ENCODE assay signal across 10 cellular contexts in the genomic region with DNA sequence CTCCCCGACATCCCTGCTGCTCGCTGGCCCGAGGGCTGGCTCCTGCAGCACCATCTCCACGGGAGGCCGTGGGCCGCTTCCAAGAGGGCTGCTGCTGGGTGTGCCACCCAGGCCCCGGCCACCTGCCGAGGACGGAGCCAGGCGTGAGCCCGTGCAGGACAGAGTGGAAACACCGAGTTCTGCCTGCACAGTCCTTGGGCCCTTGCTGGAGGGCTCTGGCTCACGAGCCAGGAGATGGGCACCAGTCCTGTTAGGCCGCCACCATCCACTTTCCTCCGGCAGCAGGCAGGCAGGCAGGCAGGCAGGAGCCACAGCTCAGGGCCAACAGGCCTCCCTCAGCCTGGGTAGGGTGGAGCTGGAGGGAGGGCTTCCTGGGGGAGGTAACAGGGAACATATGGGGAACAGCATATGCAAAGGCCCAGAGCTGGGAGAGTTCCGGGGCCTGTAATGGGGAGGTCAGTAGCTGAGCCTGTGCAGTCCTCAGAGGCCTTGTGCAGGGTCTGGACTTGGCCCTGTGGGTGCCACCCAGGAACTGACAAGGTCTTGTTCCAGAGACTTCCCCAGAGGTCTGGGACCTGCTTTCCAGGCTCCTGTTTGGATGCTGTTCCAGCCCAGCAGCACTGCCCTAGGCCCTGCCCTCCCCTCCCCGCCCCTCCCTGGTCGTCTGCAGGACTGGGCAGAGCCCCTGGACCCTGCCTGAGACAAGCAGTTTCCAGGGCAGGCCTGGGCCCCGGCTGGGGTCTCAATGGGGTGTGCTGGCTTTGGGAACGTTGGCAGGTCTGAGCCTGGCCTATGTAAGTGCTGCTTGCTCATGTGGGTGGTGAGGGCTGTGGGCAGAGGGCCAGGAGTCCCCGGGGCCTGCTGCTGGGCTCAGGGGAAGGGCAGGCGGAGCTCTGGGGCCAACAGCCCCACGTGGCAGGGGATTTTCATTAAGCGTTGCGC. TPM values are rescaled to one million over a fixed set of nuclear protein-coding genes. Genes with fewer than 3 reads are reported as not detected.
DNase-seq lines count a peak whose midpoint lies in the region; ATAC-seq and TF ChIP-seq lines count a peak whose summit lies in the region.
"Had no signal": no experiment of that assay in that cellular context is flagged by ENCODE, and none has a peak within 500 bp of the region (broad histone marks: within the 10 kb centered on the region; RNA-seq: fewer than 3 reads in every experiment).

No MANE protein-coding gene starts in this region.

- H3K4me3 ChIP-seq in psoas muscle: no peak overlapping the region
- no peak overlapping the region for H3K4me3 ChIP-seq in effector memory CD4-positive, alpha-beta T cell (ENCODE audit: insufficient read depth, low read depth, low read length, poor library complexity, severe bottlenecking)

- H3K9me3 ChIP-seq in psoas muscle: no peaks in the 10 kb centered on the region
- H3K9me3 ChIP-seq in effector memory CD4-positive, alpha-beta T cell (ENCODE audit: control insufficient read depth, low read length): no peaks in the 10 kb centered on the region

- H3K27ac Mint-ChIP-seq in natural killer cell treated with Interleukin-12 subunit alpha and Interleukin-12 subunit beta and Interleukin-15 and Interleukin-18, amount 100 ng/mL, for 72 hours: no peak overlapping the region
- H3K27ac Mint-ChIP-seq: T-helper 1 cell treated with Interleukin-12 subunit alpha and Interleukin-12 subunit beta and Interleukin-4 antibody, amounts not matched to agents 30 μg/mL and 1 μg/mL, for 36 hours had no signal

- intact Hi-C loops in psoas muscle (cut with DNase I): no loop called here

- H3K9me3 Mint-ChIP-seq in natural killer cell treated with Interleukin-12 subunit alpha and Interleukin-12 subunit beta and Interleukin-15 and Interleukin-18, amount 100 ng/mL, for 72 hours: no peaks in the 10 kb centered on the region
- H3K9me3 Mint-ChIP-seq: T-helper 1 cell treated with Interleukin-12 subunit alpha and Interleukin-12 subunit beta and Interleukin-4 antibody, amounts not matched to agents 30 μg/mL and 1 μg/mL, for 36 hours had no signal

- H3K4me3 Mint-ChIP-seq in natural killer cell treated with Interleukin-12 subunit alpha and Interleukin-12 subunit beta and Interleukin-15 and Interleukin-18, amount 100 ng/mL, for 72 hours: no peak overlapping the region
- H3K4me3 Mint-ChIP-seq: T-helper 1 cell treated with Interleukin-12 subunit alpha and Interleukin-12 subunit beta and Interleukin-4 antibody, amounts not matched to agents 30 μg/mL and 1 μg/mL, for 36 hours had no signal

- H3K36me3 ChIP-seq in psoas muscle (ENCODE audit: insufficient read depth in 1 of 2, low read depth in 1 of 2): no peaks in the 10 kb centered on the region
- H3K36me3 ChIP-seq in effector memory CD4-positive, alpha-beta T cell (ENCODE audit: control insufficient read depth, insufficient read depth, low read length): no peaks in the 10 kb centered on the region

- H3K27ac ChIP-seq in epithelial cell of prostate (peak overlapping the region; percentile 88), psoas muscle (peak overlapping the region; percentile 91)
- H3K27ac ChIP-seq in effector memory CD4-positive, alpha-beta T cell (ENCODE audit: insufficient read depth, low read length, poor library complexity, severe bottlenecking): no peak overlapping the region

- H3K27me3 Mint-ChIP-seq in natural killer cell treated with Interleukin-12 subunit alpha and Interleukin-12 subunit beta and Interleukin-15 and Interleukin-18, amount 100 ng/mL, for 72 hours: no peaks in the 10 kb centered on the region

- no peak for TF ChIP-seq CTCF in psoas muscle (IDR thresholded peaks at IDR 0.05)

- H3K27me3 ChIP-seq in psoas muscle (ENCODE audit: insufficient read depth in 3 of 3, low read length in 2 of 3): no peaks in the 10 kb centered on the region
- no peaks in the 10 kb centered on the region for H3K27me3 ChIP-seq in effector memory CD4-positive, alpha-beta T cell (replicated peaks; ENCODE audit: control insufficient read depth, insufficient read depth, low read length, poor library complexity, severe bottlenecking)

- peak; percentile 75 for DNase-seq in COR-L47 (lab: John Stamatoyannopoulos, UW)
- peak; percentile 28 for DNase-seq in NCI-H2171 (lab: John Stamatoyannopoulos, UW)
- no peak for DNase-seq in epithelial cell of prostate (ENCODE audit: low read depth, low spot score)
- no peak for DNase-seq in psoas muscle
- no peak for DNase-seq in NCI-H524 treated with DMSO at 0.1 percent for 48 hours (lab: John Stamatoyannopoulos, UW)
- DNase-seq in natural killer cell treated with Interleukin-12 subunit alpha and Interleukin-12 subunit beta and Interleukin-15 and Interleukin-18, amount 100 ng/mL, for 72 hours (ENCODE audit: low spot score): no peak
- DNase-seq in effector memory CD4-positive, alpha-beta T cell: no peak
- DNase-seq: occipital lobe had no signal

- ATAC-seq in psoas muscle (peak; percentile 25 to 39 (median 34)), GM21515 (IDR thresholded peaks at IDR 0.05; ENCODE audit: unreplicated experiment) (no peak)
- ATAC-seq in natural killer cell treated with Interleukin-12 subunit alpha and Interleukin-12 subunit beta and Interleukin-15 and Interleukin-18, amount 100 ng/mL, for 72 hours: no peak

- peaks cover 91% of the 10 kb centered on the region for H3K4me1 ChIP-seq in psoas muscle
- H3K4me1 ChIP-seq in effector memory CD4-positive, alpha-beta T cell (ENCODE audit: control insufficient read depth, insufficient read depth, low read length, poor library complexity, severe bottlenecking): no peaks in the 10 kb centered on the region

- no peaks in the 10 kb centered on the region for H3K36me3 Mint-ChIP-seq in natural killer cell treated with Interleukin-12 subunit alpha and Interleukin-12 subunit beta and Interleukin-15 and Interleukin-18, amount 100 ng/mL, for 72 hours

- H3K4me1 Mint-ChIP-seq in natural killer cell treated with Interleukin-12 subunit alpha and Interleukin-12 subunit beta and Interleukin-15 and Interleukin-18, amount 100 ng/mL, for 72 hours (ENCODE audit: low read depth in 2 of 2): peaks cover 0 to 2% of the 10 kb centered on the region in 2 donors

- WGBS in psoas muscle, 3 donors: 35 to 49% (median 37%) methylated on average over 23 to 25 of the region's 25 CpGs

RNA-seq across cellular contexts. Expression of gene RXRA, which starts 32.0 kb away (rescaled TPM):
- total RNA-seq in psoas muscle: 100 to 1,000 TPM in 3 of 4 donors, 10 to 100 TPM in 1; 84.3 to 192 (median 147) TPM
- polyA plus RNA-seq in psoas muscle: 100 to 1,000 TPM in 1 of 3 donors, 10 to 100 TPM in 2; 37.7 to 156 (median 76.4) TPM
- 1 to 10 TPM; 3.8 to 4.9 TPM for total RNA-seq in natural killer cell treated with Interleukin-12 subunit alpha and Interleukin-12 subunit beta and Interleukin-15 and Interleukin-18, amount 100 ng/mL, for 72 hours

Comparison
In these comparisons a context has a peak if more than half of its experiments do, and no peak if none do; other contexts are left out.
1. DNase-seq: peak in COR-L47 (single experiment) and NCI-H2171 (single experiment); none in epithelial cell of prostate (single experiment), psoas muscle (0 of 2), NCI-H524 treated with DMSO at 0.1 percent for 48 hours (single experiment), natural killer cell treated with Interleukin-12 subunit alpha and Interleukin-12 subunit beta and Interleukin-15 and Interleukin-18, amount 100 ng/mL, for 72 hours (single experiment) and effector memory CD4-positive, alpha-beta T cell (0 of 3).
2. ATAC-seq: peak in psoas muscle (4 of 4); none in GM21515 (single experiment) and natural killer cell treated with Interleukin-12 subunit alpha and Interleukin-12 subunit beta and Interleukin-15 and Interleukin-18, amount 100 ng/mL, for 72 hours (0 of 2).
3. RNA of gene RXRA, which starts 32.0 kb away (total RNA-seq): 84.3 to 192 TPM in psoas muscle; 3.8 to 4.9 TPM in natural killer cell treated with Interleukin-12 subunit alpha and Interleukin-12 subunit beta and Interleukin-15 and Interleukin-18, amount 100 ng/mL, for 72 hours; every median in the first group is over 10 times any median in the second.